ENCODE assay signal across 20 cellular contexts in the genomic region with DNA sequence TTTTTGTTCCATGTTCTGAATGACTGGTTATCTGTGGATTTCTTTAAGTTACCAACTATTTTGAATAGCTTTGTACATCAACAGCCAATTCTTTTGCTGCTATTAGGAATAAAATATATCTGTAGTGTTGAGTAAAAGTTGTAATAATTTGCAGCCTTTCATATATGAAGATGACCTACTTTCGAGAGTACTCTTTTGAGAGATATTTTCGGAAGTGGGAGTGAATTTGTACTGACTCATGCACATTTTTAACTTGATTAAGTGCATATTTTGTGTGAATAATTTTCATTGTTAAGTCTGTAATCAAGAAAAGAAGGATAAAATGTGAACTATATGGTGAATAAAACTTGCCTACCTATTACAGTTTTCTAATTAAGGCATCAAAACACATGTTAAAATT.
"Had no signal": no experiment of that assay in that cellular context is flagged by ENCODE, and none has a peak within 500 bp of the region (broad histone marks: within the 10 kb centered on the region; RNA-seq: fewer than 3 reads in every experiment).

No MANE protein-coding gene starts in this region.

- DNase-seq: activated CD4-positive, alpha-beta T cell treated with anti-CD3 and anti-CD28 coated beads, Interleukin-2, amount 50 U/mL, for 48 hours; activated CD8-positive, alpha-beta memory T cell treated with anti-CD3 and anti-CD28 coated beads, Interleukin-2, amount 10 ng/mL, durations not matched to agents 7 days and 5 days; activated effector memory CD4-positive, alpha-beta T cell treated with anti-CD3 and anti-CD28 coated beads, Interleukin-2, amount 50 U/mL, for 16 hours; activated T-cell treated with anti-CD3 and anti-CD28 coated beads, Interleukin-2, amount 50 U/mL, for 1 hour; amygdala; dermis blood vessel endothelial cell; effector memory CD8-positive, alpha-beta T cell; heart right ventricle; left colon; lower lobe of right lung; nucleus accumbens; stimulated activated CD4-positive, alpha-beta T cell treated with anti-CD3 and anti-CD28 coated beads, Interleukin-4, amount 100 ng/mL, for 4 hours; stimulated activated CD8-positive, alpha-beta memory T cell treated with anti-CD3 and anti-CD28 coated beads, Interleukin-4, amount 100 ng/mL, for 48 hours; stimulated activated naive CD8-positive, alpha-beta T cell treated with anti-CD3 and anti-CD28 coated beads, Interleukin-15, Interleukin-2, amounts not matched to agents 100 U/mL and 50 U/mL, for 24 hours; T1000; trophoblast cell had no signal

- H3K27me3 ChIP-seq: gastroesophageal sphincter, heart right ventricle, right atrium auricular region had no signal

- H3K36me3 ChIP-seq: lower lobe of right lung, right atrium auricular region had no signal

- H3K27ac ChIP-seq: gastroesophageal sphincter, heart right ventricle, lower lobe of right lung, right atrium auricular region had no signal

- H3K4me3 ChIP-seq: gastroesophageal sphincter, heart right ventricle, lower lobe of right lung, right atrium auricular region, skin epidermis had no signal

- H3K9me3 ChIP-seq: gastroesophageal sphincter, heart right ventricle, lower lobe of right lung, right atrium auricular region had no signal

- ATAC-seq: activated CD8-positive, alpha-beta memory T cell treated with anti-CD3 and anti-CD28 coated beads, Interleukin-2, amount 10 ng/mL, durations not matched to agents 7 days and 5 days; gastroesophageal sphincter; heart right ventricle; left colon; lower lobe of right lung; stimulated activated naive CD8-positive, alpha-beta T cell treated with anti-CD3 and anti-CD28 coated beads, Interleukin-15, Interleukin-2, amounts not matched to agents 100 U/mL and 50 U/mL, for 24 hours had no signal

- H3K4me1 ChIP-seq: heart right ventricle, lower lobe of right lung, right atrium auricular region had no signal

- FAIRE-seq: islet of Langerhans had no signal
